In the genomic region with DNA sequence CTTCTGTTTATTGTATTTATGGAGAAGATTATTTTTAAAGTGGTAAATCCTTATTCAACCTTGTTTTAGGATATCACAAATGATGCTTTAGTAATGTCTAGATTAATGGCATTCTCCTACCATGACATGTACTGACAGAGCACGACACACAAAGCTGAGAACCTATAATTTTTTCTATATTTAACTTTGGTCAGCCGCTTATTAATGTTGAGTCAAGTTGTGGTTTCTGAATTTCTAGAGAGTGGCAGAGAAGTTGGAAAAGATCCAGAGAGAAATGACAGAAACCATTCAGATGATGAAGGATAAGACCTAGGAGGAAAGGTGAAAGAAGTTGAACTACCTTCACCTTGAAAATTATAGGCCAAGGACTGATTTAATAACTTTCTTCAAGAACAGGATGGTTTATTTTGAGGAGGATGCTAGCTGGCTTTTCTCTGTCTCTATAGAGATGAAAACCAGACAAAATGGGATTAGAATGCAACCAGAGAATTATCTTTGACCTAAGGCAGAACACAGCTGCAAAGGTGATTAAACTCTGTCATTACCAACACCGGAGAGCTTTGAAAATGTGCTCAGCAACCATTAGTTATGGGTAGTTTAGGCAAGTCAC, we compare ENCODE assay signal across 1 cellular context.
TF ChIP-seq lines count a peak whose summit lies in the region.

No MANE protein-coding gene starts in this region.

TF ChIP-seq in IMR-90, 13 proteins besides CTCF, POLR2A, EP300 and RAD21 (continued from another document):
- TF ChIP-seq SMC3 (IDR thresholded peaks at IDR 0.05; ENCODE audit: low read depth, low read length), result no peak
- no peak for TF ChIP-seq RFX5 (IDR thresholded peaks at IDR 0.05; ENCODE audit: low read depth, low read length)
